Comparison of ENCODE assay signal across 13 cellular contexts in genomic region chr6:111666812-111667211, GRCh38.
DNase-seq lines count a peak whose midpoint lies in the region; ATAC-seq, FAIRE-seq and TF ChIP-seq lines count a peak whose summit lies in the region.
"Had no signal": no experiment of that assay in that cellular context is flagged by ENCODE, and none has a peak within 500 bp of the region (broad histone marks: within the 10 kb centered on the region; RNA-seq: fewer than 3 reads in every experiment).

No MANE protein-coding gene starts in this region.

- H3K4me3 Mint-ChIP-seq in activated naive CD8-positive, alpha-beta T cell treated with anti-CD3 and anti-CD28 coated beads for 36 hours, result no peak overlapping the region
- no peak overlapping the region for H3K4me3 Mint-ChIP-seq in stimulated activated effector memory CD8-positive, alpha-beta T cell treated with anti-CD3 and anti-CD28 coated beads, Interleukin-12 subunit alpha, Interleukin-12 subunit beta, amount 100 ng/mL, for 72 hours
- H3K4me3 Mint-ChIP-seq: activated CD4-positive, alpha-beta T cell treated with anti-CD3 and anti-CD28 coated beads, Interleukin-2, amount 10 ng/mL, durations not matched to agents 7 days and 5 days had no signal

- DNase-seq in GM03348 (ENCODE audit: low spot score) (peak; percentile 31), NCI-H524 (lab: John Stamatoyannopoulos, UW) (no peak), GM12891 (ENCODE audit: insufficient read length, low spot score) (no peak), NCI-H2107 (lab: John Stamatoyannopoulos, UW) (no peak)
- DNase-seq in activated naive CD8-positive, alpha-beta T cell treated with anti-CD3 and anti-CD28 coated beads for 36 hours, result no peak
- DNase-seq in stimulated activated effector memory CD8-positive, alpha-beta T cell treated with anti-CD3 and anti-CD28 coated beads, Interleukin-12 subunit alpha, Interleukin-12 subunit beta, amount 100 ng/mL, for 72 hours (ENCODE audit: low spot score in 2 of 2), result no peak
- DNase-seq in stimulated activated naive CD4-positive, alpha-beta T cell treated with Interleukin-2 at 50 U/mL for 16 hours (lab: John Stamatoyannopoulos, UW), result no peak
- DNase-seq: activated CD4-positive, alpha-beta T cell treated with anti-CD3 and anti-CD28 coated beads, Interleukin-2, amount 10 ng/mL, durations not matched to agents 7 days and 5 days; COR-L47; effector CD4-positive, alpha-beta T cell; GOT3; NCI-H1694 treated with DMSO at 0.1 percent for 48 hours had no signal

- H3K27me3 ChIP-seq in layer of hippocampus (ENCODE audit: control insufficient read depth, insufficient read depth, low read length), result no peaks in the 10 kb centered on the region

- peaks cover 5% of the 10 kb centered on the region for H3K4me1 Mint-ChIP-seq in activated naive CD8-positive, alpha-beta T cell treated with anti-CD3 and anti-CD28 coated beads for 36 hours
- H3K4me1 Mint-ChIP-seq in stimulated activated effector memory CD8-positive, alpha-beta T cell treated with anti-CD3 and anti-CD28 coated beads, Interleukin-12 subunit alpha, Interleukin-12 subunit beta, amount 100 ng/mL, for 72 hours, result peaks cover 28% of the 10 kb centered on the region

- peak overlapping the region; percentile 44 for H3K27ac Mint-ChIP-seq in activated naive CD8-positive, alpha-beta T cell treated with anti-CD3 and anti-CD28 coated beads for 36 hours
- peak overlapping the region; percentile 94 for H3K27ac Mint-ChIP-seq in stimulated activated effector memory CD8-positive, alpha-beta T cell treated with anti-CD3 and anti-CD28 coated beads, Interleukin-12 subunit alpha, Interleukin-12 subunit beta, amount 100 ng/mL, for 72 hours
- H3K27ac Mint-ChIP-seq: activated CD4-positive, alpha-beta T cell treated with anti-CD3 and anti-CD28 coated beads, Interleukin-2, amount 10 ng/mL, durations not matched to agents 7 days and 5 days had no signal

- no peak for TF ChIP-seq POLR2A in GM12891 (IDR thresholded peaks at IDR 0.05; ENCODE audit: low read depth, low read length)

- H3K27ac ChIP-seq in layer of hippocampus (ENCODE audit: low read depth, low read length), result peak overlapping the region; percentile 4

- H3K36me3 Mint-ChIP-seq in activated naive CD8-positive, alpha-beta T cell treated with anti-CD3 and anti-CD28 coated beads for 36 hours, result peaks cover 51% of the 10 kb centered on the region
- peaks cover 100% of the 10 kb centered on the region for H3K36me3 Mint-ChIP-seq in stimulated activated effector memory CD8-positive, alpha-beta T cell treated with anti-CD3 and anti-CD28 coated beads, Interleukin-12 subunit alpha, Interleukin-12 subunit beta, amount 100 ng/mL, for 72 hours

- ATAC-seq in stimulated activated effector memory CD8-positive, alpha-beta T cell treated with anti-CD3 and anti-CD28 coated beads, Interleukin-12 subunit alpha, Interleukin-12 subunit beta, amount 100 ng/mL, for 72 hours, result no peak

- FAIRE-seq in GM12891 (lab: Jason Lieb, UNC), result no peak

- no peaks in the 10 kb centered on the region for H3K27me3 Mint-ChIP-seq in activated naive CD8-positive, alpha-beta T cell treated with anti-CD3 and anti-CD28 coated beads for 36 hours
- H3K27me3 Mint-ChIP-seq: activated CD4-positive, alpha-beta T cell treated with anti-CD3 and anti-CD28 coated beads, Interleukin-2, amount 10 ng/mL, durations not matched to agents 7 days and 5 days had no signal

- no peaks in the 10 kb centered on the region for H3K9me3 Mint-ChIP-seq in activated naive CD8-positive, alpha-beta T cell treated with anti-CD3 and anti-CD28 coated beads for 36 hours
- no peaks in the 10 kb centered on the region for H3K9me3 Mint-ChIP-seq in stimulated activated effector memory CD8-positive, alpha-beta T cell treated with anti-CD3 and anti-CD28 coated beads, Interleukin-12 subunit alpha, Interleukin-12 subunit beta, amount 100 ng/mL, for 72 hours
- H3K9me3 Mint-ChIP-seq: activated CD4-positive, alpha-beta T cell treated with anti-CD3 and anti-CD28 coated beads, Interleukin-2, amount 10 ng/mL, durations not matched to agents 7 days and 5 days had no signal

TF ChIP-seq in GM12891, 5 proteins besides CTCF, POLR2A, EP300 and RAD21:
- no peak for TF ChIP-seq PAX5 (IDR thresholded peaks at IDR 0.05; ENCODE audit: insufficient read depth, low read length, severe bottlenecking)
- TF ChIP-seq TAF1 (IDR thresholded peaks at IDR 0.05; ENCODE audit: low read depth, low read length), result no peak
- no peak for TF ChIP-seq POLR2AphosphoS5 (IDR thresholded peaks at IDR 0.05; ENCODE audit: low read depth, low read length)
- TF ChIP-seq POU2F2 (IDR thresholded peaks at IDR 0.05; ENCODE audit: low read depth, low read length), result no peak
- TF ChIP-seq SPI1 (IDR thresholded peaks at IDR 0.05; ENCODE audit: low read depth, low read length), result no peak
